Comparison of ENCODE assay signal across 9 cellular contexts in genomic region chr2:64651590-64651989, GRCh38. TPM values are rescaled to one million over a fixed set of nuclear protein-coding genes. Genes with fewer than 3 reads are reported as not detected.
DNase-seq lines count a peak whose midpoint lies in the region; ATAC-seq, FAIRE-seq and TF ChIP-seq lines count a peak whose summit lies in the region.
"Had no signal": no experiment of that assay in that cellular context is flagged by ENCODE, and none has a peak within 500 bp of the region (broad histone marks: within the 10 kb centered on the region; RNA-seq: fewer than 3 reads in every experiment).

No MANE protein-coding gene starts in this region.

- peak overlapping the region; percentile 97 for H3K9ac ChIP-seq in adipocyte (ENCODE audit: low read length)

- no peak for FAIRE-seq in A549 (lab: Jason Lieb, UNC)
- FAIRE-seq in GM19239 (lab: Jason Lieb, UNC), result peak; percentile 64

- TF ChIP-seq POLR2A in A549 (IDR thresholded peaks at IDR 0.05; ENCODE audit: low read length), result no peak

- no peaks in the 10 kb centered on the region for H3K36me3 ChIP-seq in adipocyte (ENCODE audit: control insufficient read depth, insufficient read depth, low read length, severe bottlenecking)
- H3K36me3 ChIP-seq: HAP-1 had no signal

- H3K4me3 ChIP-seq in A549, result peak overlapping the region; percentile 80; the same call in 1 of the 3 replicates
- H3K4me3 ChIP-seq in adipocyte (ENCODE audit: low read length), result peak overlapping the region; percentile 99

- peak overlapping the region; percentile 85 to 98 (median 92) for H3K4me3 Mint-ChIP-seq in naive thymus-derived CD8-positive, alpha-beta T cell

- H3K4me2 ChIP-seq in A549, result peak overlapping the region; percentile 89

- peaks cover 68% of the 10 kb centered on the region for H3K4me1 ChIP-seq in A549
- H3K4me1 ChIP-seq in adipocyte (ENCODE audit: control insufficient read depth, insufficient read depth, low read length), result peaks cover 68% of the 10 kb centered on the region

- H3K27ac Mint-ChIP-seq in naive thymus-derived CD8-positive, alpha-beta T cell, result peak overlapping the region in 9 of 10 donors; percentile 82 to 98 (median 89)

- peaks cover 0 to 4% (median 0%) of the 10 kb centered on the region in 3 donors for H3K36me3 Mint-ChIP-seq in naive thymus-derived CD8-positive, alpha-beta T cell

- no peak for TF ChIP-seq EP300 in A549 (IDR thresholded peaks at IDR 0.05)

- H3K4me1 Mint-ChIP-seq in naive thymus-derived CD8-positive, alpha-beta T cell, result peaks cover 29 to 83% (median 74%) of the 10 kb centered on the region in 4 donors

- TF ChIP-seq RAD21 in A549 (conservative IDR thresholded peaks at IDR 0.05 in 1 of 2, IDR thresholded peaks at IDR 0.05 in 1 of 2), result no peak

- CTCF ChIA-PET in A549 (lab: Yijun Ruan, JAX), result interaction anchor here (0.6 to 6.4 kb wide), 26 partner anchors 13 to 922 kb away, joined by 3 to 50 read pairs (median 4); no protein-coding TSS in a partner anchor

- 58% methylated on average over 4 of the region's 4 CpGs for WGBS in A549 (ENCODE audit: missing lambda C conversion rate)

- ATAC-seq in A549, result no peak
- no peak for ATAC-seq in naive thymus-derived CD8-positive, alpha-beta T cell

- TF ChIP-seq CTCF in A549 (IDR thresholded peaks at IDR 0.05), result no peak

- H3K27me3 Mint-ChIP-seq in naive thymus-derived CD8-positive, alpha-beta T cell, result no peaks in the 10 kb centered on the region

- POLR2A ChIA-PET in A549 (lab: Yijun Ruan, JAX), result interaction anchor here (1.0 to 6.0 kb wide), 3 partner anchors 99 to 208 kb away, joined by 3 to 172 read pairs (median 58); no protein-coding TSS in a partner anchor
- POLR2A ChIA-PET in naive thymus-derived CD8-positive, alpha-beta T cell (lab: Charles Lee), result interaction anchor here (0.7 to 9.8 kb wide), 15 partner anchors 10 to 178 kb away, joined by 3 to 277 read pairs (median 30); partner anchors contain the start of gene AFTPH

- no peaks in the 10 kb centered on the region for H3K27me3 ChIP-seq in adipocyte (replicated peaks; ENCODE audit: control insufficient read depth, insufficient read depth, low read length)

- H3K9me3 Mint-ChIP-seq in naive thymus-derived CD8-positive, alpha-beta T cell, result no peaks in the 10 kb centered on the region

- no peaks in the 10 kb centered on the region for H3K9me3 ChIP-seq in A549
- H3K9me3 ChIP-seq in adipocyte (ENCODE audit: control insufficient read depth, low read length), result no peaks in the 10 kb centered on the region
- H3K9me3 ChIP-seq: HAP-1 had no signal

- peak overlapping the region; percentile 58 to 93; a peak in 3 of 6 replicates for H3K27ac ChIP-seq in A549

- DNase-seq in A549 (ENCODE audit: low read depth in 1 of 2, low spot score in 1 of 2) (no peak), GM19239 (ENCODE audit: insufficient read length, low spot score) (no peak), adipocyte (ENCODE audit: low read depth) (no peak), AG08396 (ENCODE audit: low spot score) (no peak), dermis blood vessel endothelial cell (no peak), medulla oblongata (ENCODE audit: extremely low spot score) (no peak)
- DNase-seq in naive thymus-derived CD8-positive, alpha-beta T cell, result no peak
- no peak for DNase-seq in activated CD4-positive, CD25-positive, alpha-beta regulatory T cell (lab: John Stamatoyannopoulos, UW)

TF ChIP-seq in A549, 52 proteins besides CTCF, POLR2A, EP300 and RAD21:
- TF ChIP-seq RFX5 (IDR thresholded peaks at IDR 0.05), result no peak
- no peak for TF ChIP-seq MYC (IDR thresholded peaks at IDR 0.05; ENCODE audit: borderline replicate concordance, low read length)
- TF ChIP-seq, protein P1, sequence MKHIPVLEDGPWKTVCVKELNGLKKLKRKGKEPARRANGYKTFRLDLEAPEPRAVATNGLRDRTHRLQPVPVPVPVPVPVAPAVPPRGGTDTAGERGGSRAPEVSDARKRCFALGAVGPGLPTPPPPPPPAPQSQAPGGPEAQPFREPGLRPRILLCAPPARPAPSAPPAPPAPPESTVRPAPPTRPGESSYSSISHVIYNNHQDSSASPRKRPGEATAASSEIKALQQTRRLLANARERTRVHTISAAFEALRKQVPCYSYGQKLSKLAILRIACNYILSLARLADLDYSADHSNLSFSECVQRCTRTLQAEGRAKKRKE (CRISPR knock-in tag; IDR thresholded peaks at IDR 0.05; ENCODE audit: low read depth), result no peak
- TF ChIP-seq RCOR1 (IDR thresholded peaks at IDR 0.05; ENCODE audit: low read depth, low read length), result no peak
- no peak for TF ChIP-seq FOXS1 (CRISPR knock-in tag; IDR thresholded peaks at IDR 0.05)
- TF ChIP-seq, protein P2, sequence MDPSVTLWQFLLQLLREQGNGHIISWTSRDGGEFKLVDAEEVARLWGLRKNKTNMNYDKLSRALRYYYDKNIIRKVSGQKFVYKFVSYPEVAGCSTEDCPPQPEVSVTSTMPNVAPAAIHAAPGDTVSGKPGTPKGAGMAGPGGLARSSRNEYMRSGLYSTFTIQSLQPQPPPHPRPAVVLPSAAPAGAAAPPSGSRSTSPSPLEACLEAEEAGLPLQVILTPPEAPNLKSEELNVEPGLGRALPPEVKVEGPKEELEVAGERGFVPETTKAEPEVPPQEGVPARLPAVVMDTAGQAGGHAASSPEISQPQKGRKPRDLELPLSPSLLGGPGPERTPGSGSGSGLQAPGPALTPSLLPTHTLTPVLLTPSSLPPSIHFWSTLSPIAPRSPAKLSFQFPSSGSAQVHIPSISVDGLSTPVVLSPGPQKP (IDR thresholded peaks at IDR 0.05; ENCODE audit: low read depth, low read length), result no peak
- no peak for TF ChIP-seq NFE2L2 (conservative IDR thresholded peaks at IDR 0.05; ENCODE audit: low read length)
- TF ChIP-seq HDAC2 (IDR thresholded peaks at IDR 0.05), result no peak
- no peak for TF ChIP-seq EHF (CRISPR knock-in tag; IDR thresholded peaks at IDR 0.05)
- TF ChIP-seq MAX (IDR thresholded peaks at IDR 0.05), result no peak
- no peak for TF ChIP-seq EHMT2 (IDR thresholded peaks at IDR 0.05; ENCODE audit: low read depth)
- TF ChIP-seq ZNF302 (CRISPR knock-in tag; IDR thresholded peaks at IDR 0.05), result no peak
TF ChIP-seq in A549: peak in this region for 0.

RNA-seq across cellular contexts. Expression of gene SERTAD2, which starts 2.1 kb away (rescaled TPM):
- polyA plus RNA-seq in A549 (2011; rRNA removed), result 11.8 and 14.0 TPM in 2 replicates
- 7.3 and 9.6 TPM in 2 replicates for polyA plus RNA-seq in A549 (2012; cell fraction: cytosol; rRNA removed)
- 4.0 and 6.0 TPM in 2 replicates for polyA plus RNA-seq in A549 (2012; cell fraction: nucleus; rRNA removed)
- polyA plus RNA-seq in A549 (2017; fragmentation: RNase III; extraction: RNeasy Plus Mini Kit Qiagen cat#74134 plus additional on column Dnase treatment), result 11.8 to 13.1 TPM (median 12.2 TPM) in 3 replicates
- polyA minus RNA-seq in A549 (2011; rRNA and poly(A)+ RNA removed), result 14.4 and 16.4 TPM in 2 replicates
- 10 to 100 TPM; 33.0 to 34.5 TPM for total RNA-seq in naive thymus-derived CD8-positive, alpha-beta T cell
- polyA plus RNA-seq in naive thymus-derived CD8-positive, alpha-beta T cell, result 1 to 10 TPM; 5.5 to 9.2 (median 6.1) TPM
- 6.6 and 9.5 TPM in 2 replicates for total RNA-seq in dermis blood vessel endothelial cell
